ENCODE assay signal across 8 cellular contexts in genomic region chr4:87422104-87423052, GRCh38.
DNase-seq lines count a peak whose midpoint lies in the region; ATAC-seq and TF ChIP-seq lines count a peak whose summit lies in the region.

TSS of gene NUDT9 (plus strand) at chr4:87422573. CDS start at chr4:87422906, 333 bp downstream.

- no peak; the same call in 1 of the 2 replicates for TF ChIP-seq CTCF in AG09319 (IDR thresholded peaks at IDR 0.05; ENCODE audit: low read depth, low read length)

- DNase-seq in AG09319 (ENCODE audit: extremely low read depth, low read depth), result peak; percentile 86
- peak; percentile 78 for DNase-seq in NCI-H345 treated with DMSO at 0.1 percent for 48 hours (lab: John Stamatoyannopoulos, UW; ENCODE audit: unreplicated experiment)
- peak; percentile 58 to 78 (median 70) for DNase-seq in activated CD4-positive, CD25-positive, alpha-beta regulatory T cell (lab: John Stamatoyannopoulos, UW)
- peak; percentile 89 for DNase-seq in central memory CD4-positive, alpha-beta T cell
- DNase-seq in inferior parietal cortex (ENCODE audit: extremely low spot score), result peak; percentile 94
- DNase-seq in stimulated activated CD4-positive, alpha-beta T cell treated with anti-CD3 and anti-CD28 coated beads, Interleukin-12 subunit alpha, Interleukin-12 subunit beta, amount 100 ng/mL, for 24 hours (ENCODE audit: low read depth in 2 of 2), result peak; percentile 74 to 84

- ATAC-seq in GM19023 (IDR thresholded peaks at IDR 0.05; ENCODE audit: unreplicated experiment), result peak; percentile 90
- peak; percentile 93 for ATAC-seq in HG03280 (IDR thresholded peaks at IDR 0.05; ENCODE audit: unreplicated experiment)

Comparison
In these comparisons a context has a peak if more than half of its experiments do, and no peak if none do; other contexts are left out.
1. Peak in every context shown above with its lines: DNase-seq and ATAC-seq.